19 cellular contexts compared by ENCODE assay signal in the genomic region with DNA sequence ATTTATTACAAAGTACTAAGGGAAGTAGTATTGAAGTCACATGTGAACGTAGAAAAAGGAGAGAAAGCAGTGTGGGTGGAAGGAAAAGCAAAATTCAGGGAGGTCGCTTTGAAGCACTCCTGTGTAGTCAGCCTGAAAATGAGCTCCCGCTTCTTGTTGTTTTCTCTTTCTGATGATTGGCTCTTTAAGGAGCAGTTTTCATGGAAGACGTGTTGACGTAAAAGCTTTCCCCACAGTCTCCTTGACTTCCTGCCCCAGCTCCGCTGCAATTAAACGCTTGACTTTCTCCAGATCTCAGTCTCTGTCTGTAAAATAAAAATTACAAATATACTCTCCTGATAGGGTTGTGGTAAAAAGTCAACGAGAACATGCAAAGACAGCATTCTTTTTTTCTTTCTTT.
"Had no signal": no experiment of that assay in that cellular context is flagged by ENCODE, and none has a peak within 500 bp of the region (broad histone marks: within the 10 kb centered on the region; RNA-seq: fewer than 3 reads in every experiment).

No MANE protein-coding gene starts in this region.

- H3K27ac ChIP-seq: body of pancreas, dorsolateral prefrontal cortex, heart right ventricle, ovary, testis, upper lobe of left lung had no signal

- H3K36me3 ChIP-seq: heart right ventricle, ovary, upper lobe of left lung had no signal

- H3K4me3 ChIP-seq: body of pancreas, dorsolateral prefrontal cortex, heart right ventricle, ovary, testis, upper lobe of left lung had no signal

- ATAC-seq: activated CD8-positive, alpha-beta T cell treated with anti-CD3 and anti-CD28 coated beads for 36 hours; body of pancreas; heart right ventricle; left colon; sciatic nerve; stimulated activated effector memory CD8-positive, alpha-beta T cell treated with anti-CD3 and anti-CD28 coated beads, Interleukin-12 subunit alpha, Interleukin-12 subunit beta, amount 100 ng/mL, for 72 hours had no signal

- H3K9me3 ChIP-seq: body of pancreas, ovary, testis, upper lobe of left lung had no signal

- H3K4me1 ChIP-seq: body of pancreas, heart right ventricle, testis, upper lobe of left lung had no signal

- DNase-seq: activated B cell treated with CpG ODN at 0.5 μM for 24 hours; activated CD4-positive, alpha-beta T cell treated with anti-CD3 and anti-CD28 coated beads for 48 hours; activated CD8-positive, alpha-beta T cell treated with anti-CD3 and anti-CD28 coated beads for 36 hours; activated naive CD4-positive, alpha-beta T cell treated with Interleukin-2 at 50 U/mL for 16 hours; activated naive CD8-positive, alpha-beta T cell treated with anti-CD3 and anti-CD28 coated beads, Interleukin-2, amount 10 ng/mL, durations not matched to agents 7 days and 5 days; activated T-cell treated with anti-CD3 and anti-CD28 coated beads, Interleukin-2, amount 50 U/mL, for 1 hour; body of pancreas; dorsolateral prefrontal cortex; erythroblast; heart right ventricle; left colon; ovary; stimulated activated CD4-positive, alpha-beta T cell treated with anti-CD3 and anti-CD28 coated beads, Interleukin-4, amount 100 ng/mL, for 24 hours; T-helper 1 cell; T-helper 9 cell; testis; upper lobe of left lung had no signal

- H3K27me3 ChIP-seq: body of pancreas, dorsolateral prefrontal cortex, heart right ventricle, ovary, testis, upper lobe of left lung had no signal
